Comparison of ENCODE assay signal across 18 cellular contexts in the genomic region with DNA sequence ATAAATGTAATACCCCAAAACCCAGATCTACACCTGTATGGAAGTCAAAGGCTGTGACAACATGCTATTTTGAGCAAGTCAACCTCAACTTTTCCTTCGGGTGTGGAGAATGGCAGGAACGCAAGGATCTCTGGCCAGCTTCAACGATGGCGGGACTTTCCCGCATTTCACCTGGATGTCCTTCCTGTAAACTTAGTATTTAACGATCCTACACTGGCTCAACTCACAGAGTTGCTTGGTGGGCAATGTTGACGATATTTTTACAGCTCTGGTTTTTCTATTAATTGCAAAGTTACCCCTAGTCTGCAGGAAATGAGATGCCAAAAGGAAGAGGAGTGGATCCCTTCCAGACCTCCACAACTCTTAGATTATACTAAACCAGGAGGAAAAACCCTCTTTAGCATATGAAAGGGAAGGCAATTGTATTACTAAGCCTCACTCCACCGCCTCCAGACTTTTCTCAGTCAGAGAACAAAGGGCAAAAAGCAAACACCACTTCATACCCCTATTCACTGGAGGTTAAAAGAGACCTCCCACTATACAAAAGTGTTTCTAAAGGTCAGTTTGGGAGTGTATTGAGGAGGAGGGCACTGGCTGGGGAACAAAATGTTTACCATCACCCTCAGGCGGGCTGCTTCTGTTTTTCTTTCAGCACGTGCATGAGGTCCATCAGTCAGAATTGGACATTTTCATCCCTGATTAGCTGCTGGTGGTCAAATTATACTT. TPM values are rescaled to one million over a fixed set of nuclear protein-coding genes. Genes with fewer than 3 reads are reported as not detected.
A peak's percentile ranks its signal among the peaks of the same experiment; 100 is the strongest.
DNase-seq lines count a peak whose midpoint lies in the region; ATAC-seq, FAIRE-seq and TF ChIP-seq lines count a peak whose summit lies in the region.
"Had no signal": no experiment of that assay in that cellular context is flagged by ENCODE, and none has a peak within 500 bp of the region (broad histone marks: within the 10 kb centered on the region; RNA-seq: fewer than 3 reads in every experiment).

No MANE protein-coding gene starts in this region.

- no peak for ATAC-seq in K562
- ATAC-seq: activated CD4-positive, CD25-positive, alpha-beta regulatory T cell treated with anti-CD3 and anti-CD28 coated beads, Interleukin-2, amount 50 U/mL, for 24 hours; left colon had no signal

- no peak overlapping the region for H3K9ac ChIP-seq in K562 (ENCODE audit: insufficient read depth in 1 of 2, low read depth in 2 of 2, low read length in 2 of 2)

- DNase-seq in Caco-2, result peak in 1 of 2 experiments; percentile 46
- DNase-seq in NCI-H146 (lab: John Stamatoyannopoulos, UW), result peak; percentile 76
- no peak for DNase-seq in K562 (ENCODE audit: extremely low read depth in 1 of 4, low spot score in 3 of 4)
- peak; percentile 8 for DNase-seq in medulla oblongata (ENCODE audit: extremely low spot score)
- no peak for DNase-seq in SIG-M5 treated with dmso at 0.1 percent for 504 hours (lab: John Stamatoyannopoulos, UW; ENCODE audit: unreplicated experiment)
- DNase-seq in ovary, result no peak
- DNase-seq in stimulated activated naive CD4-positive, alpha-beta T cell (lab: John Stamatoyannopoulos, UW), result no peak
- no peak for DNase-seq in glutamatergic neuron
- DNase-seq: activated gamma-delta T cell, aorta, Calu3, left colon, NCI-H1417 treated with DMSO at 0.1 percent for 48 hours had no signal

- H3K27me3 ChIP-seq in Caco-2 (replicated peaks; ENCODE audit: control insufficient read depth, insufficient read depth, low read length), result no peaks in the 10 kb centered on the region
- H3K27me3 ChIP-seq in K562 (ENCODE audit: control insufficient read depth in 2 of 2, insufficient read depth in 2 of 2, low read length in 2 of 2), result no peaks in the 10 kb centered on the region
- no peaks in the 10 kb centered on the region for H3K27me3 ChIP-seq in ovary
- H3K27me3 ChIP-seq: vagina had no signal

- H3K79me2 ChIP-seq in K562 (ENCODE audit: control insufficient read depth, insufficient read depth, low read length), result no peaks in the 10 kb centered on the region

- CTCF ChIA-PET in Caco-2 (lab: Charles Lee) (no interaction called here), K562 (lab: Yijun Ruan, JAX; ENCODE audit: low intra/inter-chr PET ratio) (interaction anchor here (0.7 kb wide), 1 partner anchor 10 kb away, joined by 3 read pairs; no protein-coding TSS in a partner anchor)

- POLR2A ChIA-PET in Caco-2 (lab: Charles Lee) (no interaction called here), K562 (lab: Yijun Ruan, JAX) (interaction anchor here (0.7 to 1.8 kb wide), 3 partner anchors 12 to 87 kb away, joined by 3 to 5 read pairs (median 4); no protein-coding TSS in a partner anchor)

- peak overlapping the region; percentile 29 for H3K27ac Mint-ChIP-seq in Caco-2 (ENCODE audit: unreplicated experiment)
- no peak overlapping the region for H3K27ac Mint-ChIP-seq in glutamatergic neuron (ENCODE audit: unreplicated experiment)
- H3K27ac Mint-ChIP-seq: stimulated activated naive CD8-positive, alpha-beta T cell treated with anti-CD3 and anti-CD28 coated beads, Interleukin-15, Interleukin-2, amounts not matched to agents 100 ng/mL and 50 ng/mL, for 24 hours had no signal

- TF ChIP-seq POLR2A in K562 (conservative IDR thresholded peaks at IDR 0.05), result no peak
- no peak for TF ChIP-seq POLR2A in ovary (IDR thresholded peaks at IDR 0.05)

- H3K9me3 Mint-ChIP-seq in Caco-2 (ENCODE audit: unreplicated experiment) (no peaks in the 10 kb centered on the region), glutamatergic neuron (ENCODE audit: unreplicated experiment) (no peaks in the 10 kb centered on the region)
- H3K9me3 Mint-ChIP-seq: stimulated activated naive CD8-positive, alpha-beta T cell treated with anti-CD3 and anti-CD28 coated beads, Interleukin-15, Interleukin-2, amounts not matched to agents 100 ng/mL and 50 ng/mL, for 24 hours had no signal

- no peaks in the 10 kb centered on the region for H3K9me1 ChIP-seq in K562 (ENCODE audit: control insufficient read depth, insufficient read depth, low read length)

- TF ChIP-seq EP300 in K562 (IDR thresholded peaks at IDR 0.05; ENCODE audit: low read length) (no peak), ovary (IDR thresholded peaks at IDR 0.05) (no peak)

- TF ChIP-seq CTCF in Caco-2 (IDR thresholded peaks at IDR 0.05; ENCODE audit: insufficient read depth in 1 of 2, low read depth in 1 of 2, low read length in 1 of 2, severe bottlenecking in 1 of 2, unreplicated experiment in 1 of 2) (no peak), K562 (IDR thresholded peaks at IDR 0.05 in 2 of 3, conservative IDR thresholded peaks at IDR 0.05 in 1 of 3; ENCODE audit: insufficient read depth in 2 of 3, low read depth in 1 of 3, low read length in 3 of 3) (no peak), ovary (IDR thresholded peaks at IDR 0.05) (no peak), glutamatergic neuron (IDR thresholded peaks at IDR 0.05; ENCODE audit: partially characterized antibody, unreplicated experiment) (no peak)

- FAIRE-seq in K562 (lab: Jason Lieb, UNC), result no peak
- FAIRE-seq: colon had no signal

- intact Hi-C loops in Caco-2 (cut with micrococcal nuclease; ENCODE audit: unreplicated experiment), result no loop called here
- intact Hi-C loops in K562 (cut with micrococcal nuclease), result no loop called here
- intact Hi-C loops in ovary (cut with DNase I), result no loop called here

- no peak overlapping the region for H3K4me2 ChIP-seq in K562 (ENCODE audit: insufficient read depth, low read length)

- no peak for TF ChIP-seq RAD21 in K562 (CRISPR knock-in tag; conservative IDR thresholded peaks at IDR 0.05 in 1 of 2, IDR thresholded peaks at IDR 0.05 in 1 of 2)

- H3K4me1 Mint-ChIP-seq in Caco-2 (ENCODE audit: low read depth, unreplicated experiment) (peaks cover 38% of the 10 kb centered on the region), glutamatergic neuron (ENCODE audit: low read depth, unreplicated experiment) (no peaks in the 10 kb centered on the region)

- H3K27ac ChIP-seq in K562 (ENCODE audit: extremely low read depth, low read depth, low read length) (no peak overlapping the region), ovary (no peak overlapping the region)
- H3K27ac ChIP-seq: HL-60, vagina had no signal

- in situ Hi-C loops in K562 (cut with MboI), result no loop called here

- H3K9me3 ChIP-seq in Caco-2 (no peaks in the 10 kb centered on the region), K562 (replicated peaks; ENCODE audit: control insufficient read depth, insufficient read depth, low read depth, low read length) (no peaks in the 10 kb centered on the region), ovary (no peaks in the 10 kb centered on the region)
- H3K9me3 ChIP-seq: vagina had no signal

- H3K4me3 Mint-ChIP-seq in Caco-2 (ENCODE audit: unreplicated experiment) (no peak overlapping the region), glutamatergic neuron (ENCODE audit: unreplicated experiment) (no peak overlapping the region)
- H3K4me3 Mint-ChIP-seq: stimulated activated naive CD8-positive, alpha-beta T cell treated with anti-CD3 and anti-CD28 coated beads, Interleukin-15, Interleukin-2, amounts not matched to agents 100 ng/mL and 50 ng/mL, for 24 hours had no signal

- H2AFZ ChIP-seq in K562 (ENCODE audit: low read depth, low read length), result peak overlapping the region; percentile 22

- no peaks in the 10 kb centered on the region for H3K27me3 Mint-ChIP-seq in Caco-2 (ENCODE audit: insufficient read depth, unreplicated experiment)
- H3K27me3 Mint-ChIP-seq in glutamatergic neuron (ENCODE audit: unreplicated experiment), result peaks cover 1% of the 10 kb centered on the region
- H3K27me3 Mint-ChIP-seq: stimulated activated naive CD8-positive, alpha-beta T cell treated with anti-CD3 and anti-CD28 coated beads, Interleukin-15, Interleukin-2, amounts not matched to agents 100 ng/mL and 50 ng/mL, for 24 hours had no signal

- BruUV-seq in Caco-2 (replicated peaks; lab: Mats Ljungman, UMichigan) (no TSS peak), K562 (replicated peaks; lab: Mats Ljungman, UMichigan) (no TSS peak)

- H3K36me3 ChIP-seq in Caco-2 (ENCODE audit: control insufficient read depth, insufficient read depth, low read length) (no peaks in the 10 kb centered on the region), K562 (ENCODE audit: control insufficient read depth, insufficient read depth, low read length) (no peaks in the 10 kb centered on the region), ovary (no peaks in the 10 kb centered on the region)
- H3K36me3 ChIP-seq: vagina had no signal

- H3K36me3 Mint-ChIP-seq in Caco-2 (ENCODE audit: insufficient read depth, unreplicated experiment) (no peaks in the 10 kb centered on the region), glutamatergic neuron (ENCODE audit: unreplicated experiment) (no peaks in the 10 kb centered on the region)

- H3K4me1 ChIP-seq in Caco-2 (peaks cover 29% of the 10 kb centered on the region), K562 (replicated peaks in 1 of 2; ENCODE audit: control insufficient read depth in 2 of 2, insufficient read depth in 2 of 2, low read length in 2 of 2) (peaks cover 19 to 75% of the 10 kb centered on the region in 2 experiments), ovary (ENCODE audit: insufficient read depth) (no peaks in the 10 kb centered on the region)
- H3K4me1 ChIP-seq: vagina had no signal

- no peak overlapping the region for H3K4me3 ChIP-seq in Caco-2 (ENCODE audit: low read depth, low read length)
- no peak overlapping the region for H3K4me3 ChIP-seq in K562
- H3K4me3 ChIP-seq in ovary, result no peak overlapping the region
- H3K4me3 ChIP-seq: vagina had no signal

- 87% methylated on average over 10 of the region's 10 CpGs for WGBS in K562 (ENCODE audit: insufficient coverage, low coverage, missing lambda C conversion rate)
- 55 to 61% (median 57%) methylated on average over 10 of the region's 10 CpGs for WGBS in ovary, 3 donors

- no peaks in the 10 kb centered on the region for H4K20me1 ChIP-seq in K562 (replicated peaks; ENCODE audit: control insufficient read depth, insufficient read depth, low read length)

RNA-seq across cellular contexts. Expression of a gene that starts 56.5 kb away (rescaled TPM):
- 11.1 and 11.3 TPM in 2 replicates for total RNA-seq in Caco-2 (2022)
- total RNA-seq in K562 (2011; cell fraction: chromatin; rRNA removed; ENCODE audit: low replicate concordance), result 38.7 and 52.9 TPM in 2 replicates
- 26.2 and 27.5 TPM in 2 replicates for total RNA-seq in K562 (2011; cell fraction: nucleolus; rRNA removed)
- 35.6 and 47.0 TPM in 2 replicates for total RNA-seq in K562 (2011; cell fraction: nucleoplasm; rRNA removed)
- 4.3 and 4.4 TPM in 2 replicates for total RNA-seq in K562 (2014; rRNA removed)
- 6.8 and 6.9 TPM in 2 replicates for total RNA-seq in K562 (2014; rRNA removed; fragmentation: Illumina TruSeq; extraction: Trizol)
- 3.8 and 4.5 TPM in 2 replicates for total RNA-seq in K562 (2015; rRNA removed; fragmentation: Illumina TruSeq; extraction: Trizol)
- 12.0 and 14.3 TPM in 2 replicates for total RNA-seq in K562 (2021)
- 11.4 and 14.2 TPM in 2 replicates for polyA plus RNA-seq in K562 (2011; rRNA removed)
- polyA plus RNA-seq in K562 (2011; cell fraction: cytosol; rRNA removed), result 6.6 and 10.6 TPM in 2 replicates
- polyA plus RNA-seq in K562 (2011; cell fraction: nucleus; rRNA removed), result 12.8 and 15.9 TPM in 2 replicates
- 8.5 and 14.6 TPM in 2 replicates for polyA plus RNA-seq in K562 (2012)
- 12.9 and 13.0 TPM in 2 replicates for polyA plus RNA-seq in K562 (2014; fragmentation: Illumina TruSeq; extraction: Trizol)
- polyA plus RNA-seq in K562 (2014; fragmentation: Nextera tagmentation; extraction: Ambion mirVana), result 1 to 10 TPM; 4.7 to 7.9 TPM
- 5.9 and 6.8 TPM in 2 replicates for polyA plus RNA-seq in K562 (2014; rRNA removed)
- polyA minus RNA-seq in K562 (2011; rRNA and poly(A)+ RNA removed), result 21.8 and 29.3 TPM in 2 replicates
- polyA minus RNA-seq in K562 (2011; cell fraction: cytosol; rRNA and poly(A)+ RNA removed), result 10.3 and 12.3 TPM in 2 replicates
- 14.8 and 26.1 TPM in 2 replicates for polyA minus RNA-seq in K562 (2011; cell fraction: nucleus; rRNA and poly(A)+ RNA removed)
- total RNA-seq in ovary, result 10 to 100 TPM; 23.4 to 49.5 (median 30.4) TPM
- 10 to 100 TPM; 23.4 to 51.2 TPM for polyA plus RNA-seq in ovary
- total RNA-seq in glutamatergic neuron (ENCODE audit: unreplicated experiment), result 36.3 TPM

Comparison
In these comparisons a context has a peak if more than half of its experiments do, and no peak if none do; other contexts are left out.
1. DNase-seq: peak in NCI-H146 (single experiment) and medulla oblongata (single experiment); none in K562 (0 of 4), SIG-M5 treated with dmso at 0.1 percent for 504 hours (single experiment), ovary (0 of 5), stimulated activated naive CD4-positive, alpha-beta T cell (0 of 6) and glutamatergic neuron (single experiment).